In the genomic region with DNA sequence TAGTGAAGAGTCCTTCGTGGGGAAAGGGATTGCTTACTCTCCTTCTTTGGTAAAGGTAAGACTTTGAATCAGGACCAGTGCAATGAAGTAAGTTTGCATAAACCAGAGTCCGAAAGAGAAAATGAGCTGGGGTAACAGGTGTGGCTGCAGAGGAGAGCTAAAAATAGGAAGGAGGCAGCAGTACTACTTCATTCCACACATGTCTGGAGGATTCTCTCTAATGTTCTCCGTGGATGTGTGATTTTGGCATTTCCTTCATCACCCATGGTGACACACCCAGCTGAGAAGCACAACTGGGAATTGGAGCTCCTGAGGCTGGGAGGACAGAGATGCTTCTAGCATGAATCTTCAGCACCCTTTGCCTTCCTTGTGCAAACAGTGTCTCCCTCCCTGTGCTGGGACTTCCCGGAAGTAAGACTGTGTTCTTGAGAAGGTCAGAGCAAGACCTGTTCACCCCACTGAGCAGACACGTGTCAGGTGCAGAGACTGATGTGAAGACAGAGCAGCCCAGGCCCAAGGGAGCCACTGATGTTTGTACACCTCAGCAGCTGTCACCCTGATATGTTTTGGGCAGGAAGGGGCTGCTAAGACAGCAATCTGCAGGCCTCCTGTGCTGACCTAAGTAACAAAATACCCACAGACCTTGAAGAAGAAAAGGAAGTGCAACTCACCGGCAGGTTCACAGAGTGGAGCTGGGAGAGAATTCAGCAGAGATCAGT, we compare ENCODE assay signal across 11 cellular contexts. TPM values are rescaled to one million over a fixed set of nuclear protein-coding genes. Genes with fewer than 3 reads are reported as not detected.
A peak's percentile ranks its signal among the peaks of the same experiment; 100 is the strongest.
DNase-seq lines count a peak whose midpoint lies in the region; ATAC-seq and TF ChIP-seq lines count a peak whose summit lies in the region.
"Had no signal": no experiment of that assay in that cellular context is flagged by ENCODE, and none has a peak within 500 bp of the region (broad histone marks: within the 10 kb centered on the region; RNA-seq: fewer than 3 reads in every experiment).

No MANE protein-coding gene starts in this region.

- no peak overlapping the region for H3K9ac ChIP-seq in mammary epithelial cell (ENCODE audit: insufficient read depth, low read length)

- WGBS in mammary epithelial cell (ENCODE audit: low coverage, missing lambda C conversion rate): 62% methylated on average over 5 of the region's 6 CpGs

- H2AFZ ChIP-seq in mammary epithelial cell (ENCODE audit: low read depth, low read length): no peak overlapping the region
- H2AFZ ChIP-seq: hepatocyte had no signal

- H3K36me3 ChIP-seq in vagina (no peaks in the 10 kb centered on the region), mammary epithelial cell (ENCODE audit: insufficient read depth, low read length) (no peaks in the 10 kb centered on the region)

- H3K27me3 ChIP-seq in vagina (no peaks in the 10 kb centered on the region), mammary epithelial cell (ENCODE audit: insufficient read depth, low read length) (no peaks in the 10 kb centered on the region)
- H3K27me3 ChIP-seq: hepatocyte had no signal

- ATAC-seq in GM18861 (IDR thresholded peaks at IDR 0.05; ENCODE audit: unreplicated experiment): peak; percentile 88
- peak; percentile 85 for ATAC-seq in GM21528 (IDR thresholded peaks at IDR 0.05; ENCODE audit: low FRiP score, unreplicated experiment)
- ATAC-seq in HG03280 (IDR thresholded peaks at IDR 0.05; ENCODE audit: unreplicated experiment): peak; percentile 91
- ATAC-seq in left colon: peak; percentile 49
- ATAC-seq: K562 had no signal

- H3K4me2 ChIP-seq in mammary epithelial cell (ENCODE audit: insufficient read depth, low read depth, low read length): no peak overlapping the region
- H3K4me2 ChIP-seq: hepatocyte had no signal

- DNase-seq in left colon (peak; percentile 27 to 34), vagina (ENCODE audit: extremely low spot score in 2 of 2) (no peak), NCI-H1092 (lab: John Stamatoyannopoulos, UW) (no peak), medulla oblongata (ENCODE audit: extremely low spot score) (no peak), mammary epithelial cell (no peak)
- DNase-seq: occipital lobe had no signal

- TF ChIP-seq CTCF in vagina (IDR thresholded peaks at IDR 0.05) (no peak), mammary epithelial cell (conservative IDR thresholded peaks at IDR 0.05 in 1 of 2, IDR thresholded peaks at IDR 0.05 in 1 of 2; ENCODE audit: extremely low read depth in 1 of 2, insufficient read depth in 1 of 2, low read depth in 1 of 2, low read length in 2 of 2) (no peak)

- intact Hi-C loops in left colon (cut with DNase I, micrococcal nuclease): no loop called here
- intact Hi-C loops in vagina (cut with DNase I): no loop called here
- intact Hi-C loops in mammary epithelial cell (cut with micrococcal nuclease): no loop called here

- H3K9me3 ChIP-seq in vagina: no peaks in the 10 kb centered on the region
- H3K9me3 ChIP-seq in mammary epithelial cell (replicated peaks; ENCODE audit: insufficient read depth, low read length): no peaks in the 10 kb centered on the region

- in situ Hi-C loops in mammary epithelial cell (cut with MboI; ENCODE audit: low sequenced_read_pairs in 2 of 2): no loop called here

- no peak for TF ChIP-seq POLR2A in vagina (IDR thresholded peaks at IDR 0.05)

- H3K4me3 ChIP-seq in vagina (no peak overlapping the region), mammary epithelial cell (replicated peaks in 1 of 3; ENCODE audit: insufficient read depth in 1 of 3, low read depth in 2 of 3, low read length in 3 of 3) (no peak overlapping the region)
- H3K4me3 ChIP-seq: hepatocyte, K562 had no signal

- no peaks in the 10 kb centered on the region for H4K20me1 ChIP-seq in mammary epithelial cell (ENCODE audit: insufficient read depth, low read length)

- BruUV-seq in mammary epithelial cell (replicated peaks; lab: Mats Ljungman, UMichigan): no TSS peak

- dilution Hi-C loops in mammary epithelial cell (cut with HindIII; ENCODE audit: low sequenced_read_pairs): no loop called here

- no peaks in the 10 kb centered on the region for H3K4me1 ChIP-seq in vagina
- no peaks in the 10 kb centered on the region for H3K4me1 ChIP-seq in mammary epithelial cell (ENCODE audit: insufficient read depth, low read length)

- CTCF ChIA-PET in mammary epithelial cell (lab: Charles Lee; ENCODE audit: low non-redundant PET): no interaction called here

- H3K27ac ChIP-seq in vagina (no peak overlapping the region), mammary epithelial cell (ENCODE audit: insufficient read depth, low read depth, low read length) (no peak overlapping the region)
- H3K27ac ChIP-seq: hepatocyte had no signal

- H3K79me2 ChIP-seq in mammary epithelial cell (ENCODE audit: insufficient read depth, low read length): no peaks in the 10 kb centered on the region
- H3K79me2 ChIP-seq: hepatocyte had no signal

RNA-seq across cellular contexts. Expression of gene FCRL1, which starts 13.3 kb away (rescaled TPM):
- total RNA-seq in left colon: 1 to 10 TPM in 1 of 2 donors, under 1 TPM in 1; 0.61 to 1.5 TPM
- 0.49 TPM for total RNA-seq in vagina
- total RNA-seq in mammary epithelial cell: not detected
- not detected for polyA plus RNA-seq in mammary epithelial cell
- polyA minus RNA-seq in mammary epithelial cell: not detected
- total RNA-seq: hepatocyte, K562 had no signal
- polyA plus RNA-seq: hepatocyte, K562 had no signal

RNA-seq across cellular contexts. Expression of gene FCRL2, which starts 29.7 kb away (rescaled TPM):
- 1 to 10 TPM; 1.1 to 1.2 TPM for total RNA-seq in left colon
- not detected for total RNA-seq in vagina
- not detected for total RNA-seq in mammary epithelial cell
- polyA plus RNA-seq in mammary epithelial cell: not detected
- polyA minus RNA-seq in mammary epithelial cell: not detected
- total RNA-seq: K562, occipital lobe had no signal
- polyA plus RNA-seq: hepatocyte, K562 had no signal

RNA-seq across cellular contexts. Expression of gene CD5L, which starts 35.0 kb away (rescaled TPM):
- total RNA-seq in left colon (under 1 TPM in 1 of 2 donors, not detected in 1; 0.27 TPM), vagina (not detected), mammary epithelial cell (not detected)
- not detected for polyA plus RNA-seq in mammary epithelial cell
- not detected for polyA minus RNA-seq in mammary epithelial cell
- total RNA-seq: hepatocyte, K562 had no signal
- polyA plus RNA-seq: hepatocyte, K562 had no signal

Comparison
In these comparisons a context has a peak if more than half of its experiments do, and no peak if none do; other contexts are left out.
1. DNase-seq: peak in left colon (2 of 2); none in vagina (0 of 2), NCI-H1092 (single experiment), medulla oblongata (single experiment) and mammary epithelial cell (single experiment).
2. Peak in every context shown above with its lines, with median percentiles within 50 percentile points of each other: ATAC-seq.